Comparison of ENCODE assay signal across 10 cellular contexts in the genomic region with DNA sequence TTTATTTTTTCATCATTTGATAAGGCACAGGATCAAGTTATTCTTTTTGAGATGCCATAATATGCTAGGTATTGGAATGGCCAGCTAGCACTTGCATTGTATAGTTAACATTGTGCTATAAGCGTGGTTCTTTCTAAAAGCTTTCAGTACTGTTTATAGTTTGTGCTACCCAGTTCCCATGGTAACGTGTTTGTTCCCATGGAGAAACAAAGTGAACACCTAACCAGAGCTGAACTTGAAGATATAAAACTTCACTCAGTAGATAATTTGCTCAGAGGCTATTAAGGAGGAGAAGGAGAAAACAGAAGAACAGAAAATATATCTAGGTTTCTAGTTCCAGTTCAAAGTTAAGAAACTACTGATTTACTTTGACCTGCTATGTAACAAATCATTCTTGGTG. TPM values are rescaled to one million over a fixed set of nuclear protein-coding genes. Genes with fewer than 3 reads are reported as not detected.
DNase-seq lines count a peak whose midpoint lies in the region; ATAC-seq and TF ChIP-seq lines count a peak whose summit lies in the region.
"Had no signal": no experiment of that assay in that cellular context is flagged by ENCODE, and none has a peak within 500 bp of the region (broad histone marks: within the 10 kb centered on the region; RNA-seq: fewer than 3 reads in every experiment).

No MANE protein-coding gene starts in this region.

- H3K4me1 Mint-ChIP-seq in endothelial cell (ENCODE audit: unreplicated experiment): peaks cover 11% of the 10 kb centered on the region
- no peaks in the 10 kb centered on the region for H3K4me1 Mint-ChIP-seq in activated T-cell treated with anti-CD3 and anti-CD28 coated beads, Interleukin-2, amount 50 U/mL, for 72 hours (ENCODE audit: low read depth)

- no peaks in the 10 kb centered on the region for H3K27me3 Mint-ChIP-seq in endothelial cell (ENCODE audit: unreplicated experiment)
- peaks cover 10% of the 10 kb centered on the region for H3K27me3 Mint-ChIP-seq in activated T-cell treated with anti-CD3 and anti-CD28 coated beads, Interleukin-2, amount 50 U/mL, for 72 hours (ENCODE audit: low read depth)

- no peaks in the 10 kb centered on the region for H3K9me3 Mint-ChIP-seq in endothelial cell (ENCODE audit: unreplicated experiment)
- no peaks in the 10 kb centered on the region for H3K9me3 Mint-ChIP-seq in activated T-cell treated with anti-CD3 and anti-CD28 coated beads, Interleukin-2, amount 50 U/mL, for 72 hours

- H3K27ac Mint-ChIP-seq in endothelial cell (ENCODE audit: unreplicated experiment): peak overlapping the region; percentile 94
- H3K27ac Mint-ChIP-seq in activated T-cell treated with anti-CD3 and anti-CD28 coated beads, Interleukin-2, amount 50 U/mL, for 72 hours: no peak overlapping the region

- H3K36me3 Mint-ChIP-seq in endothelial cell (ENCODE audit: low read depth, unreplicated experiment): no peaks in the 10 kb centered on the region
- H3K36me3 Mint-ChIP-seq in activated T-cell treated with anti-CD3 and anti-CD28 coated beads, Interleukin-2, amount 50 U/mL, for 72 hours (ENCODE audit: insufficient read depth in 2 of 2): no peaks in the 10 kb centered on the region

- DNase-seq in DMS153 treated with DMSO at 0.1 percent for 48 hours (lab: John Stamatoyannopoulos, UW; ENCODE audit: unreplicated experiment) (peak; percentile 58), HT-29 (ENCODE audit: low spot score) (peak; percentile 87), endothelial cell (ENCODE audit: low spot score) (peak; percentile 7), SHP77 (lab: John Stamatoyannopoulos, UW) (no peak)
- no peak for DNase-seq in activated CD4-positive, CD25-positive, alpha-beta regulatory T cell (lab: John Stamatoyannopoulos, UW)
- no peak for DNase-seq in effector CD4-positive, alpha-beta T cell
- DNase-seq in activated T-cell treated with anti-CD3 and anti-CD28 coated beads, Interleukin-2, amount 50 U/mL, for 72 hours: no peak
- DNase-seq: DND-41; stimulated activated CD4-positive, alpha-beta T cell treated with anti-CD3 and anti-CD28 coated beads, Interleukin-15, amount 100 ng/mL, for 24 hours had no signal

- TF ChIP-seq CTCF in endothelial cell (IDR thresholded peaks at IDR 0.05; ENCODE audit: unreplicated experiment): no peak

- peak; percentile 74 for ATAC-seq in GM21619 (IDR thresholded peaks at IDR 0.05; ENCODE audit: unreplicated experiment)
- ATAC-seq in activated T-cell treated with anti-CD3 and anti-CD28 coated beads, Interleukin-2, amount 50 U/mL, for 72 hours (replicated peaks in 1 of 2): no peak

- H3K4me3 Mint-ChIP-seq in endothelial cell (ENCODE audit: unreplicated experiment): no peak overlapping the region
- H3K4me3 Mint-ChIP-seq in activated T-cell treated with anti-CD3 and anti-CD28 coated beads, Interleukin-2, amount 50 U/mL, for 72 hours: no peak overlapping the region

RNA-seq across cellular contexts. Expression of a gene that starts 23.6 kb away (rescaled TPM):
- 24.4 and 25.4 TPM in 2 replicates for total RNA-seq in HT-29 (2014; rRNA removed; shearing (Covaris generic))
- total RNA-seq in endothelial cell (ENCODE audit: unreplicated experiment): 0.69 TPM
- total RNA-seq in activated T-cell treated with anti-CD3 and anti-CD28 coated beads, Interleukin-2, amount 50 U/mL, for 72 hours: under 1 TPM in 1 of 2 donors, not detected in 1; 0.02 TPM

Comparison
In these comparisons a context has a peak if more than half of its experiments do, and no peak if none do; other contexts are left out.
1. DNase-seq: peak in DMS153 treated with DMSO at 0.1 percent for 48 hours (single experiment), HT-29 (single experiment) and endothelial cell (single experiment); none in activated CD4-positive, CD25-positive, alpha-beta regulatory T cell (0 of 4), effector CD4-positive, alpha-beta T cell (single experiment), SHP77 (0 of 2) and activated T-cell treated with anti-CD3 and anti-CD28 coated beads, Interleukin-2, amount 50 U/mL, for 72 hours (0 of 2).
2. RNA of a gene that starts 23.6 kb away (total RNA-seq): 24.4 to 25.4 TPM in HT-29; 0.69 TPM in endothelial cell (single experiment) and 0.02 TPM in activated T-cell treated with anti-CD3 and anti-CD28 coated beads, Interleukin-2, amount 50 U/mL, for 72 hours; every median in the first group is over 10 times any median in the second.